In the genomic region with DNA sequence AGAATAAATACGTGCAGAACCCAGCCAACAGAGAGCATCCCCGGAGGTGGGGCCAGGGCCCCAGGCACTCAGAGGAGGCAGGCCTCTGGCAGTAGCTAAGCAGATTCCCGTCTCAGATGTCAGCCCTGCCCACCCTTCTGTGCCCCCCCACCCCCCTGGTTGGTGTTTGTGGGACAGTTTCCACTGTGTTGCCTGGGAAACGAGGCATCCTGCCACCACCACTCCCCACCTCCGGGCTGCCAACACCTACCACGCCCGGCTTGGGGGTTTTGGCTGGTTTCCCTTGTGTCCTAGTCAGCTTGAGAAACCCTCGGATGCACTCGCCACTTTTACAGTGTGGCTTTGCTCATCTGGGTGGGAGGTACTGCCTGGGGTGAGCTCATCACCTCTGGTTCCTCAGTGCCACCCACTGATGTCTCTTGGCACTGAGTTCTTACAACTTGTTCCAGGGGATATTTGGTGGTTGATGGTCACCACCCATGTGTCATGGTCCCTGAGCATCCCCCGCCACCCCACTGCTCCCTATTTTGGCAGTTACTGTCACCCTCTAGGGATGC, we compare ENCODE assay signal across 8 cellular contexts.
DNase-seq lines count a peak whose midpoint lies in the region; ATAC-seq and TF ChIP-seq lines count a peak whose summit lies in the region.

No MANE protein-coding gene starts in this region.

- DNase-seq in DMS 273 (lab: John Stamatoyannopoulos, UW; ENCODE audit: unreplicated experiment) = peak; percentile 87
- peak; percentile 87 for DNase-seq in NCI-H2196 (lab: John Stamatoyannopoulos, UW; ENCODE audit: unreplicated experiment)
- DNase-seq in activated T-cell treated with anti-CD3 and anti-CD28 coated beads for 24 hours (ENCODE audit: low read depth) = peak; percentile 73
- peak; percentile 97 for DNase-seq in fibroblast of mammary gland (ENCODE audit: low read depth)
- peak; percentile 56 to 66 for DNase-seq in stimulated activated CD4-positive, alpha-beta T cell treated with anti-CD3 and anti-CD28 coated beads, Interleukin-15, amount 100 ng/mL, for 1 hour (ENCODE audit: low read depth in 1 of 2, low spot score in 1 of 2)

- H3K4me3 ChIP-seq in fibroblast of mammary gland (ENCODE audit: control insufficient read depth, low read depth, low read length) = no peak overlapping the region

- ATAC-seq in GM19467 (IDR thresholded peaks at IDR 0.05; ENCODE audit: unreplicated experiment) = no peak
- no peak for ATAC-seq in HG03095 (IDR thresholded peaks at IDR 0.05; ENCODE audit: unreplicated experiment)
- no peak for ATAC-seq in GM21526 (IDR thresholded peaks at IDR 0.05; ENCODE audit: low FRiP score, unreplicated experiment)

- TF ChIP-seq CTCF in fibroblast of mammary gland (conservative IDR thresholded peaks at IDR 0.05; ENCODE audit: control insufficient read depth, insufficient read depth, low read depth, low read length) = no peak
